Comparison of ENCODE assay signal across 27 cellular contexts in the genomic region with DNA sequence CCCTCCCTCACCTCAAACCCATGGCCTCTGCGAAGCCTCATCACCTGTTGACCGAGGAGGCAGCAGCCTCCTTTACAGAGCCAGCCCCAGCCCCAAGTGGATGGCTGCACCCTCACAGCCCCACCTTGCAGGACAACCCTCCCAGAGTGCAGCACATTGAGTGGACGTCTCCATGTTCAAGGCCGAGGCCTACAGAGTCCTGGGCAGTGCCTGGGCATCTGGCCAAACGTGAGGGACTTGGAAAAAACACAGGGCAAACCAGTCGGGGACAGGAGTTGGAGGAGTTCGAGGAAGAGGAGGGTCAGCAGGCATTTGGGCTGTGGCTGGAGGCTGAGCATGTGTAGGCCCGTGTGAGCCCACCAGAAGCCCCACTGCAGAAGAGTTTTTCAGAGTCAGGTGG. TPM values are rescaled to one million over a fixed set of nuclear protein-coding genes. Genes with fewer than 3 reads are reported as not detected.
DNase-seq lines count a peak whose midpoint lies in the region; ATAC-seq, FAIRE-seq and TF ChIP-seq lines count a peak whose summit lies in the region.
"Had no signal": no experiment of that assay in that cellular context is flagged by ENCODE, and none has a peak within 500 bp of the region (broad histone marks: within the 10 kb centered on the region; RNA-seq: fewer than 3 reads in every experiment).

No MANE protein-coding gene starts in this region.

- peak; percentile 18 for TF ChIP-seq POLR2A in HCT116 (IDR thresholded peaks at IDR 0.05; ENCODE audit: borderline replicate concordance, extremely low read depth, insufficient read depth, insufficient read length)
- no peak for TF ChIP-seq POLR2A in K562 (conservative IDR thresholded peaks at IDR 0.05)

- H3K9me1 ChIP-seq in K562 (ENCODE audit: control insufficient read depth, insufficient read depth, low read length) = no peaks in the 10 kb centered on the region

- H2AFZ ChIP-seq in HCT116 (ENCODE audit: low read depth, low read length, poor library complexity, severe bottlenecking) (no peak overlapping the region), K562 (ENCODE audit: low read depth, low read length) (no peak overlapping the region)

- H4K20me1 ChIP-seq in HCT116 (ENCODE audit: insufficient read depth) = no peaks in the 10 kb centered on the region
- no peaks in the 10 kb centered on the region for H4K20me1 ChIP-seq in K562 (replicated peaks; ENCODE audit: control insufficient read depth, insufficient read depth, low read length)

- TF ChIP-seq RAD21 in HCT116 (IDR thresholded peaks at IDR 0.05; ENCODE audit: low read depth) = no peak
- TF ChIP-seq RAD21 in K562 (CRISPR knock-in tag; conservative IDR thresholded peaks at IDR 0.05 in 1 of 2, IDR thresholded peaks at IDR 0.05 in 1 of 2) = no peak

- DNase-seq in HCT116 (ENCODE audit: low read depth, low spot score) (no peak), K562 (ENCODE audit: extremely low read depth in 1 of 4, low spot score in 3 of 4) (no peak), pancreas (peak in 5 of 6 donors; percentile 68 to 88 (median 75)), DMS79 treated with DMSO at 0.1 percent for 48 hours (lab: John Stamatoyannopoulos, UW) (no peak), UCSD-AML1 (lab: John Stamatoyannopoulos, UW; ENCODE audit: unreplicated experiment) (no peak)
- DNase-seq: AML-193; Caco-2; CD8-positive, alpha-beta T cell; EL; GDM1; GM23248; H7; HFFc6; Karpas-422; NCI-H1105 treated with DMSO at 0.1 percent for 48 hours; NCI-H2029; NCI-H446; NCI-H524 treated with DMSO at 0.1 percent for 48 hours; NCI-H82; Right ventricle myocardium superior; RPMI8226; T-cell had no signal

- H3K4me2 ChIP-seq in HCT116 (ENCODE audit: low read length) (peak overlapping the region; percentile 81), K562 (ENCODE audit: insufficient read depth, low read length) (peak overlapping the region; percentile 67; the same call in 1 of the 2 replicates)

- no peaks in the 10 kb centered on the region for H3K36me3 ChIP-seq in HCT116 (ENCODE audit: control insufficient read depth in 1 of 2, insufficient read depth in 2 of 2, low read length in 2 of 2)
- H3K36me3 ChIP-seq in K562 (ENCODE audit: control insufficient read depth, insufficient read depth, low read length) = no peaks in the 10 kb centered on the region
- no peaks in the 10 kb centered on the region for H3K36me3 ChIP-seq in pancreas

- TF ChIP-seq CTCF in 22Rv1 (IDR thresholded peaks at IDR 0.05) (no peak), HCT116 (IDR thresholded peaks at IDR 0.05 in 2 of 3, conservative IDR thresholded peaks at IDR 0.05 in 1 of 3; ENCODE audit: borderline replicate concordance in 1 of 3, insufficient read depth in 1 of 3, low read depth in 2 of 3, low read length in 2 of 3) (no peak), K562 (IDR thresholded peaks at IDR 0.05 in 2 of 3, conservative IDR thresholded peaks at IDR 0.05 in 1 of 3; ENCODE audit: insufficient read depth in 2 of 3, low read depth in 1 of 3, low read length in 3 of 3) (no peak), pancreas (IDR thresholded peaks at IDR 0.05) (no peak)

- RAD21 ChIA-PET in HCT116 (lab: Charles Lee; ENCODE audit: low non-redundant PET in 1 of 2, low total read pairs in 2 of 2, uncharacterized antibody in 2 of 2, unreplicated experiment in 2 of 2) = interaction anchor here in 1 of 2 experiments (0.9 to 1.0 kb wide), 3 partner anchors 54 to 164 kb away, joined by 3 to 5 read pairs (median 3); a partner anchor contains a TSS

- H3K27me3 ChIP-seq in HCT116 (ENCODE audit: insufficient read depth, low read length) = no peaks in the 10 kb centered on the region
- H3K27me3 ChIP-seq in K562 (ENCODE audit: control insufficient read depth in 2 of 2, insufficient read depth in 2 of 2, low read length in 2 of 2) = no peaks in the 10 kb centered on the region
- no peaks in the 10 kb centered on the region for H3K27me3 ChIP-seq in pancreas

- BruUV-seq in HCT116 (replicated peaks; lab: Mats Ljungman, UMichigan) (no TSS peak), K562 (replicated peaks; lab: Mats Ljungman, UMichigan) (no TSS peak)

- no peaks in the 10 kb centered on the region for H3K9me2 ChIP-seq in HCT116 (ENCODE audit: insufficient read depth)

- H3K79me2 ChIP-seq in HCT116 (ENCODE audit: insufficient read depth, low read length) (no peaks in the 10 kb centered on the region), K562 (ENCODE audit: control insufficient read depth, insufficient read depth, low read length) (no peaks in the 10 kb centered on the region)

- FAIRE-seq in K562 (lab: Jason Lieb, UNC) = no peak
- FAIRE-seq in pancreas (lab: Jason Lieb, UNC) = no peak
- FAIRE-seq: A204.1, GM12878 had no signal

- intact Hi-C loops in HCT116 (cut with micrococcal nuclease) (loop anchor here (2.0 to 5.0 kb wide), 4 partner anchors 70 to 331 kb away; a partner anchor contains a TSS), K562 (cut with micrococcal nuclease) (no loop called here), pancreas (cut with DNase I) (loop anchor here in 1 of 3 donors (10.0 kb wide), 1 partner anchor 68 kb away; no protein-coding TSS in a partner anchor)

- H3K9ac ChIP-seq in HCT116 (ENCODE audit: low read length) = peak overlapping the region; percentile 70
- peak overlapping the region in 1 of 2 experiments; percentile 37; a peak in 1 of 4 replicates for H3K9ac ChIP-seq in K562 (ENCODE audit: insufficient read depth in 1 of 2, low read depth in 2 of 2, low read length in 2 of 2)

- H3K4me3 ChIP-seq in HCT116 (replicated peaks in 1 of 2; ENCODE audit: low read depth in 1 of 2, low read length in 2 of 2) = peak overlapping the region; percentile 51 to 58
- H3K4me3 ChIP-seq in K562 = no peak overlapping the region
- H3K4me3 ChIP-seq in pancreas = no peak overlapping the region
- H3K4me3 ChIP-seq: GM12878 had no signal

- no peak for TF ChIP-seq EP300 in K562 (IDR thresholded peaks at IDR 0.05; ENCODE audit: low read length)

- no peak for ATAC-seq in HCT116
- no peak for ATAC-seq in K562
- ATAC-seq in pancreas = peak; percentile 42 to 79 (median 66)
- ATAC-seq in GM18867 (IDR thresholded peaks at IDR 0.05; ENCODE audit: unreplicated experiment) = no peak
- ATAC-seq: CD8-positive, alpha-beta T cell; GM12878; T-cell had no signal

- POLR2A ChIA-PET in HCT116 (lab: Charles Lee) (interaction anchor here (0.9 to 2.5 kb wide), 9 partner anchors 7 to 220 kb away, joined by 3 to 12 read pairs (median 5); no protein-coding TSS in a partner anchor), K562 (lab: Yijun Ruan, JAX) (interaction anchor here (0.6 to 3.2 kb wide), 4 partner anchors 9 to 84 kb away, joined by 3 to 18 read pairs (median 10); no protein-coding TSS in a partner anchor)

- in situ Hi-C loops in K562 (cut with MboI) = no loop called here

- H3K27ac ChIP-seq in 22Rv1 (0 out of 2 replicates have a peak overlapping the region, but pooled peaks have one; percentile 73), HCT116 (ENCODE audit: low read depth, low read length) (peak overlapping the region; percentile 59; the same call in 1 of the 2 replicates), K562 (ENCODE audit: extremely low read depth, low read depth, low read length) (no peak overlapping the region), pancreas (no peak overlapping the region)
- H3K27ac ChIP-seq: C4-2B, GM23248 had no signal

- CTCF ChIA-PET in HCT116 (lab: Charles Lee) (interaction anchor here (1.1 to 1.7 kb wide), 5 partner anchors 12 to 375 kb away, joined by 3 to 21 read pairs (median 6); no protein-coding TSS in a partner anchor), K562 (lab: Yijun Ruan, JAX; ENCODE audit: low intra/inter-chr PET ratio) (no interaction called here)

- H3K4me1 ChIP-seq in HCT116 (ENCODE audit: control insufficient read depth in 1 of 2, insufficient read depth in 2 of 2, low read length in 2 of 2) (peaks cover 6 to 30% of the 10 kb centered on the region in 2 experiments; a peak in 3 of 4 replicates), K562 (replicated peaks in 1 of 2; ENCODE audit: control insufficient read depth in 2 of 2, insufficient read depth in 2 of 2, low read length in 2 of 2) (peaks cover 0 to 35% of the 10 kb centered on the region in 2 experiments; a peak in 3 of 5 replicates), pancreas (peaks cover 0 to 8% (median 6%) of the 10 kb centered on the region in 3 donors)
- H3K4me1 ChIP-seq: Caco-2 had no signal

- H3K9me3 ChIP-seq in HCT116 (ENCODE audit: control insufficient read depth in 1 of 2, insufficient read depth in 1 of 2, low read depth in 1 of 2, low read length in 2 of 2) = no peaks in the 10 kb centered on the region
- H3K9me3 ChIP-seq in K562 (replicated peaks; ENCODE audit: control insufficient read depth, insufficient read depth, low read depth, low read length) = no peaks in the 10 kb centered on the region
- H3K9me3 ChIP-seq in pancreas = no peaks in the 10 kb centered on the region
- H3K9me3 ChIP-seq: Caco-2 had no signal

- WGBS in K562 (ENCODE audit: insufficient coverage, low coverage, missing lambda C conversion rate) = 63% methylated on average over 8 of the region's 8 CpGs
- WGBS in pancreas, 2 donors = 31 to 36% methylated on average over 8 of the region's 8 CpGs

RNA-seq across cellular contexts. Expression of a gene that starts 39.6 kb away (rescaled TPM):
- 6,223 TPM for total RNA-seq in HCT116 (2021; ENCODE audit: unreplicated experiment)
- 6,644 and 8,513 TPM in 2 replicates for polyA plus RNA-seq in HCT116 (2012)
- total RNA-seq in K562 (2011; cell fraction: chromatin; rRNA removed; ENCODE audit: low replicate concordance) = 264 and 482 TPM in 2 replicates
- 393 and 500 TPM in 2 replicates for total RNA-seq in K562 (2011; cell fraction: nucleolus; rRNA removed)
- 388 and 427 TPM in 2 replicates for total RNA-seq in K562 (2011; cell fraction: nucleoplasm; rRNA removed)
- total RNA-seq in K562 (2014; rRNA removed) = 1,572 and 2,328 TPM in 2 replicates
- 512 and 566 TPM in 2 replicates for total RNA-seq in K562 (2014; rRNA removed; fragmentation: Illumina TruSeq; extraction: Trizol)
- total RNA-seq in K562 (2015; rRNA removed; fragmentation: Illumina TruSeq; extraction: Trizol) = 568 and 574 TPM in 2 replicates
- 1,775 and 1,801 TPM in 2 replicates for total RNA-seq in K562 (2021)
- polyA plus RNA-seq in K562 (2011; rRNA removed) = 224 and 602 TPM in 2 replicates
- polyA plus RNA-seq in K562 (2011; cell fraction: cytosol; rRNA removed) = 901 and 1,415 TPM in 2 replicates
- polyA plus RNA-seq in K562 (2011; cell fraction: nucleus; rRNA removed) = 1,206 and 1,333 TPM in 2 replicates
- polyA plus RNA-seq in K562 (2012) = 1,311 and 3,206 TPM in 2 replicates
- polyA plus RNA-seq in K562 (2014; fragmentation: Illumina TruSeq; extraction: Trizol) = 990 and 2,987 TPM in 2 replicates
- polyA plus RNA-seq in K562 (2014; fragmentation: Nextera tagmentation; extraction: Ambion mirVana) = 100 to 1,000 TPM; 259 to 386 TPM
- polyA plus RNA-seq in K562 (2014; rRNA removed) = 831 and 1,109 TPM in 2 replicates
- polyA minus RNA-seq in K562 (2011; rRNA and poly(A)+ RNA removed) = 205 and 410 TPM in 2 replicates
- polyA minus RNA-seq in K562 (2011; cell fraction: cytosol; rRNA and poly(A)+ RNA removed) = 580 and 1,178 TPM in 2 replicates
- polyA minus RNA-seq in K562 (2011; cell fraction: nucleus; rRNA and poly(A)+ RNA removed) = 230 and 388 TPM in 2 replicates
- 1,000 to 10,000 TPM; 1,458 to 2,872 (median 2,024) TPM for total RNA-seq in pancreas
- 1,000 to 10,000 TPM in 1 of 2 donors, 100 to 1,000 TPM in 1; 889 to 1,003 TPM for polyA plus RNA-seq in pancreas

RNA-seq across cellular contexts. Expression of a gene that starts 55.2 kb away (rescaled TPM):
- total RNA-seq in HCT116 (2021; ENCODE audit: unreplicated experiment) = 10.1 TPM
- polyA plus RNA-seq in HCT116 (2012) = 5.9 and 6.4 TPM in 2 replicates
- total RNA-seq in K562 (2011; cell fraction: chromatin; rRNA removed; ENCODE audit: low replicate concordance) = 0.23 TPM in 1 of 2 replicates, not detected in the other
- total RNA-seq in K562 (2011; cell fraction: nucleolus; rRNA removed) = 0.26 and 0.33 TPM in 2 replicates
- total RNA-seq in K562 (2011; cell fraction: nucleoplasm; rRNA removed) = 0.37 TPM in 1 of 2 replicates, not detected in the other
- not detected in 2 replicates for total RNA-seq in K562 (2014; rRNA removed)
- not detected in 2 replicates for total RNA-seq in K562 (2014; rRNA removed; fragmentation: Illumina TruSeq; extraction: Trizol)
- not detected in 2 replicates for total RNA-seq in K562 (2015; rRNA removed; fragmentation: Illumina TruSeq; extraction: Trizol)
- not detected in 2 replicates for total RNA-seq in K562 (2021)
- not detected in 2 replicates for polyA plus RNA-seq in K562 (2011; rRNA removed)
- not detected in 2 replicates for polyA plus RNA-seq in K562 (2011; cell fraction: cytosol; rRNA removed)
- polyA plus RNA-seq in K562 (2011; cell fraction: nucleus; rRNA removed) = 0.14 TPM in 1 of 2 replicates, not detected in the other
- 0.25 and 0.30 TPM in 2 replicates for polyA plus RNA-seq in K562 (2012)
- not detected in 2 replicates for polyA plus RNA-seq in K562 (2014; fragmentation: Illumina TruSeq; extraction: Trizol)
- not detected for polyA plus RNA-seq in K562 (2014; fragmentation: Nextera tagmentation; extraction: Ambion mirVana)
- polyA plus RNA-seq in K562 (2014; rRNA removed) = 0.08 TPM in 1 of 2 replicates, not detected in the other
- not detected in 2 replicates for polyA minus RNA-seq in K562 (2011; rRNA and poly(A)+ RNA removed)
- not detected in 2 replicates for polyA minus RNA-seq in K562 (2011; cell fraction: cytosol; rRNA and poly(A)+ RNA removed)
- 0.13 TPM in 1 of 2 replicates, not detected in the other for polyA minus RNA-seq in K562 (2011; cell fraction: nucleus; rRNA and poly(A)+ RNA removed)
- 10 to 100 TPM in 4 of 6 donors, 1 to 10 TPM in 2; 7.9 to 11.9 (median 10.7) TPM for total RNA-seq in pancreas
- polyA plus RNA-seq in pancreas = 10 to 100 TPM in 1 of 2 donors, 1 to 10 TPM in 1; 2.5 to 15.3 TPM
- total RNA-seq: H7 had no signal

Comparison
In these comparisons a context has a peak if more than half of its experiments do, and no peak if none do; other contexts are left out.
1. H3K27ac ChIP-seq: peak in 22Rv1 (single experiment) and HCT116 (single experiment); none in K562 (single experiment) and pancreas (0 of 4).
2. ATAC-seq: peak in pancreas (4 of 4); none in HCT116 (single experiment), K562 (single experiment) and GM18867 (single experiment).
3. DNase-seq: peak in pancreas (5 of 6); none in HCT116 (single experiment), K562 (0 of 4), DMS79 treated with DMSO at 0.1 percent for 48 hours (single experiment) and UCSD-AML1 (single experiment).
4. H3K4me3 ChIP-seq: peak in HCT116 (2 of 2); none in K562 (single experiment) and pancreas (0 of 4).